ENCODE assay signal across 8 cellular contexts in genomic region chr16:11356573-11357331, GRCh38. TPM values are rescaled to one million over a fixed set of nuclear protein-coding genes. Genes with fewer than 3 reads are reported as not detected.
DNase-seq lines count a peak whose midpoint lies in the region; ATAC-seq and TF ChIP-seq lines count a peak whose summit lies in the region.

No MANE protein-coding gene starts in this region.

- DNase-seq in 8988T, result peak; percentile 50
- DNase-seq in NOMO-1 treated with dmso at 0.1 percent for 144 hours (lab: John Stamatoyannopoulos, UW; ENCODE audit: unreplicated experiment), result peak; percentile 14
- DNase-seq in activated T-cell treated with anti-CD3 and anti-CD28 coated beads, Interleukin-2, amount 50 U/mL, for 1 hour, result peak; percentile 59
- peak; percentile 43 to 72 for DNase-seq in fibroblast of lung (ENCODE audit: low read depth in 2 of 2)
- peak; percentile 54 for DNase-seq in neural crest cell (ENCODE audit: low read depth, low spot score)
- peak; percentile 81 to 87 for DNase-seq in aorta
- no peak for DNase-seq in KG1 (lab: John Stamatoyannopoulos, UW)

- peak; percentile 68 for ATAC-seq in aorta (ENCODE audit: low FRiP score)

- H3K9me3 Mint-ChIP-seq in neural crest cell, result no peaks in the 10 kb centered on the region

- H3K4me1 Mint-ChIP-seq in neural crest cell, result peaks cover 20% of the 10 kb centered on the region

- no peak overlapping the region for H2AFZ ChIP-seq in fibroblast of lung (ENCODE audit: low read length)

- no peak overlapping the region for H3K4me2 ChIP-seq in fibroblast of lung (ENCODE audit: extremely low read depth, insufficient read depth, low read length)

- H3K9me3 ChIP-seq in fibroblast of lung (ENCODE audit: control insufficient read depth, insufficient read depth, low read depth, low read length) (no peaks in the 10 kb centered on the region), aorta (ENCODE audit: control insufficient read depth, low read length) (no peaks in the 10 kb centered on the region)

- H3K79me2 ChIP-seq in fibroblast of lung (ENCODE audit: control insufficient read depth, insufficient read depth, low read length), result no peaks in the 10 kb centered on the region

- 79 to 80% methylated on average over 15 of the region's 15 CpGs for WGBS in aorta, 2 donors

- no peaks in the 10 kb centered on the region for H3K27me3 Mint-ChIP-seq in neural crest cell (ENCODE audit: low read depth)

- H3K27me3 ChIP-seq in fibroblast of lung (ENCODE audit: control insufficient read depth, insufficient read depth, low read length), result no peaks in the 10 kb centered on the region
- no peaks in the 10 kb centered on the region for H3K27me3 ChIP-seq in aorta (ENCODE audit: control insufficient read depth in 1 of 2, insufficient read depth in 2 of 2, low read length in 1 of 2)

- no peak overlapping the region for H3K27ac Mint-ChIP-seq in neural crest cell (ENCODE audit: unreplicated experiment)

- no peak overlapping the region for H3K4me3 ChIP-seq in fibroblast of lung (replicated peaks in 1 of 4; ENCODE audit: control extremely low read depth in 1 of 4, insufficient read depth in 1 of 4, low read depth in 3 of 4, low read length in 4 of 4)
- H3K4me3 ChIP-seq in aorta (ENCODE audit: low read length in 2 of 2), result no peak overlapping the region

- H3K36me3 ChIP-seq in fibroblast of lung (ENCODE audit: control insufficient read depth, insufficient read depth, low read length), result no peaks in the 10 kb centered on the region
- H3K36me3 ChIP-seq in aorta (ENCODE audit: control insufficient read depth in 1 of 2, insufficient read depth in 2 of 2, low read length in 1 of 2), result no peaks in the 10 kb centered on the region

- peak overlapping the region; percentile 65 for H3K27ac ChIP-seq in fibroblast of lung (ENCODE audit: insufficient read depth, low read length)
- H3K27ac ChIP-seq in aorta (ENCODE audit: low read depth in 1 of 2, low read length in 2 of 2), result no peak overlapping the region

- H3K4me1 ChIP-seq in fibroblast of lung (ENCODE audit: control insufficient read depth, extremely low read depth, insufficient read depth, low read length) (peaks cover 49% of the 10 kb centered on the region), aorta (ENCODE audit: control insufficient read depth in 1 of 2, insufficient read depth in 2 of 2, low read length in 2 of 2) (peaks cover 0 to 4% of the 10 kb centered on the region in 2 donors)

- TF ChIP-seq CTCF in GM12874 (IDR thresholded peaks at IDR 0.05; ENCODE audit: insufficient read depth, low read depth, low read length), result peak; percentile 75
- TF ChIP-seq CTCF in fibroblast of lung (conservative IDR thresholded peaks at IDR 0.05 in 1 of 2, IDR thresholded peaks at IDR 0.05 in 1 of 2; ENCODE audit: low read depth in 1 of 2, low read length in 2 of 2), result peak; percentile 63 to 73
- peak; percentile 65 for TF ChIP-seq CTCF in neural crest cell (conservative IDR thresholded peaks at IDR 0.05)

- peaks cover 7% of the 10 kb centered on the region for H3K36me3 Mint-ChIP-seq in neural crest cell (ENCODE audit: low read depth)

- intact Hi-C loops in aorta (cut with DNase I), result loop anchor here (2.0 to 5.0 kb wide), 3 partner anchors 99 to 386 kb away; partner anchors contain the start of gene SOCS1 (in 2 of the 2)

- no peak overlapping the region for H3K4me3 Mint-ChIP-seq in neural crest cell

- H4K20me1 ChIP-seq in fibroblast of lung (ENCODE audit: control insufficient read depth, extremely low read depth, insufficient read depth, low read length), result no peaks in the 10 kb centered on the region

- no peak overlapping the region for H3K9ac ChIP-seq in fibroblast of lung (ENCODE audit: insufficient read depth, low read length)

RNA-seq across cellular contexts. Expression of gene RMI2, which starts 11.5 kb away (rescaled TPM):
- total RNA-seq in fibroblast of lung (1.8 and 6.8 TPM in 2 replicates), neural crest cell (39.6 and 41.9 TPM in 2 replicates), aorta (1 to 10 TPM in 1 of 2 donors, under 1 TPM in 1; 0.81 to 1.7 TPM)
- polyA plus RNA-seq in fibroblast of lung (6.6 and 12.6 TPM in 2 replicates), aorta (under 1 TPM in 1 of 2 donors, not detected in 1; 0.61 TPM)
- 4.3 and 7.5 TPM in 2 replicates for polyA plus RNA-seq in fibroblast of lung (2012)
- 1.8 and 2.9 TPM in 2 replicates for polyA minus RNA-seq in fibroblast of lung (ENCODE audit: low replicate concordance)
